8 cellular contexts compared by ENCODE assay signal in the genomic region with DNA sequence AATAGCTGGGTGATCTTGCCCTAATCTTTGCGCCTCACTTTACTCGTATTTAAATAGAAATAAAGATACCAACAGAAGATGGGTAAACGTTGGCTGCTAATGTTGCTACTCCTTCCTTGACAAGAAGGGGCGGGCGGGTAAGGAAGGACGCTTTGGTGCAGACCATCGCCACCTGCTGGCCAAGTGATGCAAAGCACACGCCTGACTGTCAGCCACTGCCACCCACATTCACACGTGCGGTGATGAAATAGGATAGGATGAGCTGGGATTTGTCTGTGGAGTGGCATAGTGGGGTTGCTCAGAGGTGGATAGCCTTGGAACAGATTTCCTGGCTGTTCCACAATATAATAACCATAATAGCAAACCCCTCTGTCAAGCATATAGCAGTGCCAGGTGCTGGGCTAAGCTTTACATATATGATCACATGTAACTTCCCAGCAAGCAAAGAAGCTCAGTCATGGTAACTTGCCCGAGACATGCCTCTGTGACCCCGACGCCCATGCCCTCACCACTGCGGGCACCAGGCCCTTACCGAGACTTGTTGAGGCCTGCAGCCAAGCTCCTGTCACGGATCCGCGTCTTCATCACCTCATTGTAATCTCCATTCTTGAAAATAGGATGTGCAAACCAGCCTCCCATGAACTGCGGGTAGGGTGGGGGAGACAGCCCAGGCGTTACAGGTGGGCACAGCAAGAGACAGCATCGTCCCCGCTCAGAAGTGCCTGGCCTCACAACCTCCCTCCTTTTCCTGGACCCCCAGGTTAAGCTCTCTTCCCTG. TPM values are rescaled to one million over a fixed set of nuclear protein-coding genes. Genes with fewer than 3 reads are reported as not detected.
A peak's percentile ranks its signal among the peaks of the same experiment; 100 is the strongest.
DNase-seq lines count a peak whose midpoint lies in the region; ATAC-seq, FAIRE-seq and TF ChIP-seq lines count a peak whose summit lies in the region.

No MANE protein-coding gene starts in this region.

- no peak overlapping the region for H3K4me3 Mint-ChIP-seq in activated B cell treated with CpG ODN at 0.5 μM for 24 hours

- intact Hi-C loops in activated B cell treated with CpG ODN at 0.5 μM for 24 hours (cut with micrococcal nuclease) (loop anchor here (1.0 kb wide), 2 partner anchors 793 to 808 kb away; no protein-coding TSS in a partner anchor), mammary epithelial cell (cut with micrococcal nuclease) (loop anchor here (1.0 to 2.0 kb wide), 4 partner anchors 10 to 793 kb away; no protein-coding TSS in a partner anchor), kidney (cut with DNase I) (no loop called here)

- no peaks in the 10 kb centered on the region for H3K36me3 Mint-ChIP-seq in activated B cell treated with CpG ODN at 0.5 μM for 24 hours (ENCODE audit: low read depth)

- H3K27ac Mint-ChIP-seq in activated B cell treated with CpG ODN at 0.5 μM for 24 hours, result no peak overlapping the region

- H3K27ac ChIP-seq in mammary epithelial cell (ENCODE audit: insufficient read depth, low read depth, low read length) (no peak overlapping the region), kidney (ENCODE audit: low read depth in 2 of 2, low read length in 2 of 2) (no peak overlapping the region)

- H3K4me3 ChIP-seq in mammary epithelial cell (replicated peaks in 1 of 3; ENCODE audit: insufficient read depth in 1 of 3, low read depth in 2 of 3, low read length in 3 of 3) (no peak overlapping the region), kidney (ENCODE audit: low read length in 2 of 2) (no peak overlapping the region)

- BruUV-seq in mammary epithelial cell (replicated peaks; lab: Mats Ljungman, UMichigan), result TSS peak; percentile 97

- DNase-seq in 8988T (peak; percentile 73), NCI-H2196 treated with DMSO at 0.1 percent for 48 hours (lab: John Stamatoyannopoulos, UW; ENCODE audit: unreplicated experiment) (peak; percentile 34), activated B cell treated with CpG ODN at 0.5 μM for 24 hours (peak; percentile 59), mammary epithelial cell (peak; percentile 66), kidney (peak; percentile 87)
- peak; percentile 71 for DNase-seq in stimulated activated CD4-positive, alpha-beta T cell treated with anti-CD3 and anti-CD28 coated beads, Interleukin-2, amount 100 ng/mL, for 4 hours (ENCODE audit: low read depth)

- in situ Hi-C loops in mammary epithelial cell (cut with MboI; ENCODE audit: low sequenced_read_pairs in 2 of 2), result no loop called here

- H3K4me2 ChIP-seq in mammary epithelial cell (ENCODE audit: insufficient read depth, low read depth, low read length), result no peak overlapping the region

- H3K9me3 Mint-ChIP-seq in activated B cell treated with CpG ODN at 0.5 μM for 24 hours, result peaks cover 12% of the 10 kb centered on the region

- no peaks in the 10 kb centered on the region for H3K27me3 ChIP-seq in mammary epithelial cell (ENCODE audit: insufficient read depth, low read length)

- WGBS in mammary epithelial cell (ENCODE audit: low coverage, missing lambda C conversion rate), result 35% methylated on average over 14 of the region's 22 CpGs

- no peak for FAIRE-seq in kidney (lab: Jason Lieb, UNC)

- peaks cover 15% of the 10 kb centered on the region for H3K4me1 Mint-ChIP-seq in activated B cell treated with CpG ODN at 0.5 μM for 24 hours

- peak overlapping the region; percentile 0 for H2AFZ ChIP-seq in mammary epithelial cell (ENCODE audit: low read depth, low read length)

- no peaks in the 10 kb centered on the region for H4K20me1 ChIP-seq in mammary epithelial cell (ENCODE audit: insufficient read depth, low read length)

- H3K4me1 ChIP-seq in mammary epithelial cell (ENCODE audit: insufficient read depth, low read length), result peaks cover 8% of the 10 kb centered on the region
- no peaks in the 10 kb centered on the region for H3K4me1 ChIP-seq in kidney (ENCODE audit: control insufficient read depth in 1 of 2, insufficient read depth in 1 of 2, low read depth in 1 of 2, low read length in 2 of 2)

- H3K36me3 ChIP-seq in mammary epithelial cell (ENCODE audit: insufficient read depth, low read length) (no peaks in the 10 kb centered on the region), kidney (ENCODE audit: control insufficient read depth in 1 of 2, insufficient read depth in 2 of 2, low read length in 2 of 2) (no peaks in the 10 kb centered on the region)

- H3K9me3 ChIP-seq in mammary epithelial cell (replicated peaks; ENCODE audit: insufficient read depth, low read length) (no peaks in the 10 kb centered on the region), kidney (ENCODE audit: control insufficient read depth in 1 of 2, low read length in 2 of 2) (peaks cover 0 to 3% of the 10 kb centered on the region in 2 donors)

- POLR2A ChIA-PET in activated B cell treated with CpG ODN at 0.5 μM for 24 hours (lab: Charles Lee), result no interaction called here

- dilution Hi-C loops in mammary epithelial cell (cut with HindIII; ENCODE audit: low sequenced_read_pairs), result no loop called here

- ATAC-seq in GM18517 (IDR thresholded peaks at IDR 0.05; ENCODE audit: unreplicated experiment) (peak; percentile 66), HG03135 (IDR thresholded peaks at IDR 0.05; ENCODE audit: unreplicated experiment) (peak; percentile 78), activated B cell treated with CpG ODN at 0.5 μM for 24 hours (ENCODE audit: low read depth) (peak; percentile 81)

- H3K79me2 ChIP-seq in mammary epithelial cell (ENCODE audit: insufficient read depth, low read length), result no peaks in the 10 kb centered on the region

- CTCF ChIA-PET in activated B cell treated with CpG ODN at 0.5 μM for 24 hours (lab: Charles Lee), result interaction anchor here (0.9 to 3.8 kb wide), 12 partner anchors 10 to 809 kb away, joined by 3 to 20 read pairs (median 5); no protein-coding TSS in a partner anchor
- CTCF ChIA-PET in mammary epithelial cell (lab: Charles Lee; ENCODE audit: low non-redundant PET), result interaction anchor here (0.5 to 0.9 kb wide), 3 partner anchors 8 to 809 kb away, joined by 3 to 10 read pairs (median 5); a partner anchor contains a TSS

- H3K9ac ChIP-seq in mammary epithelial cell (ENCODE audit: insufficient read depth, low read length) (no peak overlapping the region), kidney (ENCODE audit: low read length in 2 of 2) (no peak overlapping the region)

- no peaks in the 10 kb centered on the region for H3K27me3 Mint-ChIP-seq in activated B cell treated with CpG ODN at 0.5 μM for 24 hours

- TF ChIP-seq CTCF in activated B cell treated with CpG ODN at 0.5 μM for 24 hours (IDR thresholded peaks at IDR 0.05) (peak; percentile 62), mammary epithelial cell (conservative IDR thresholded peaks at IDR 0.05 in 1 of 2, IDR thresholded peaks at IDR 0.05 in 1 of 2; ENCODE audit: extremely low read depth in 1 of 2, insufficient read depth in 1 of 2, low read depth in 1 of 2, low read length in 2 of 2) (peak; percentile 94 to 99), kidney (IDR thresholded peaks at IDR 0.05; ENCODE audit: borderline replicate concordance, extremely low read depth, insufficient read depth) (peak; percentile 87)

RNA-seq across cellular contexts. Expression of a gene that starts 39.3 kb away (rescaled TPM):
- total RNA-seq in activated B cell treated with CpG ODN at 0.5 μM for 24 hours (not detected in 2 replicates), mammary epithelial cell (not detected), kidney (not detected)
- polyA plus RNA-seq in mammary epithelial cell (0.01 TPM), kidney (ENCODE audit: insufficient read depth, low read depth, low replicate concordance) (0.19 TPM)
- polyA minus RNA-seq in mammary epithelial cell, result not detected

RNA-seq across cellular contexts. Expression of a gene that starts 56.0 kb away (rescaled TPM):
- total RNA-seq in activated B cell treated with CpG ODN at 0.5 μM for 24 hours (87.8 and 107 TPM in 2 replicates), mammary epithelial cell (10 to 100 TPM; 72.2 to 72.9 TPM), kidney (96.8 TPM)
- polyA plus RNA-seq in mammary epithelial cell (34.0 TPM), kidney (ENCODE audit: insufficient read depth, low read depth, low replicate concordance) (33.0 TPM)
- 29.6 TPM for polyA minus RNA-seq in mammary epithelial cell

Comparison
In these comparisons a context has a peak if more than half of its experiments do, and no peak if none do; other contexts are left out.
1. DNase-seq: peak in every context shown above with its lines; median percentile 87 in kidney; 73 in 8988T; 71 in stimulated activated CD4-positive, alpha-beta T cell treated with anti-CD3 and anti-CD28 coated beads, Interleukin-2, amount 100 ng/mL, for 4 hours; 66 in mammary epithelial cell; 59 in activated B cell treated with CpG ODN at 0.5 μM for 24 hours; 34 in NCI-H2196 treated with DMSO at 0.1 percent for 48 hours.